Comparison of ENCODE assay signal across 39 cellular contexts in genomic region chrX:135256923-135257322, GRCh38. TPM values are rescaled to one million over a fixed set of nuclear protein-coding genes. Genes with fewer than 3 reads are reported as not detected.
"Had no signal": no experiment of that assay in that cellular context is flagged by ENCODE, and none has a peak within 500 bp of the region (broad histone marks: within the 10 kb centered on the region; RNA-seq: fewer than 3 reads in every experiment).

No MANE protein-coding gene starts in this region.

- H3K4me3 Mint-ChIP-seq: activated B cell treated with CpG ODN at 0.5 μM for 24 hours; activated CD4-positive, alpha-beta memory T cell treated with anti-CD3 and anti-CD28 coated beads for 36 hours; activated CD4-positive, alpha-beta T cell treated with anti-CD3 and anti-CD28 coated beads, Interleukin-2, amount 10 ng/mL, durations not matched to agents 24 days and 14 days; activated CD8-positive, alpha-beta memory T cell treated with anti-CD3 and anti-CD28 coated beads, Interleukin-2, amount 10 ng/mL, durations not matched to agents 7 days and 5 days; activated CD8-positive, alpha-beta T cell treated with anti-CD3 and anti-CD28 coated beads, Interleukin-2, amount 10 ng/mL, durations not matched to agents 7 days and 5 days; activated naive CD4-positive, alpha-beta T cell treated with anti-CD3 and anti-CD28 coated beads, Interleukin-2, amount 10 ng/mL, durations not matched to agents 7 days and 5 days; activated naive CD4-positive, alpha-beta T cell treated with anti-CD3 and anti-CD28 coated beads, Interleukin-2, amount 50 U/mL, for 24 hours; activated naive CD8-positive, alpha-beta T cell; activated naive CD8-positive, alpha-beta T cell treated with anti-CD3 and anti-CD28 coated beads, Interleukin-2, amount 10 ng/mL, durations not matched to agents 7 days and 5 days; activated naive CD8-positive, alpha-beta T cell treated with anti-CD3 and anti-CD28 coated beads, Interleukin-2, amount 50 U/mL, for 24 hours; activated T-cell treated with anti-CD3 and anti-CD28 coated beads, Interleukin-2, amount 50 U/mL, for 24 hours; central memory CD8-positive, alpha-beta T cell; T-helper 1 cell treated with Interleukin-12 subunit alpha and Interleukin-12 subunit beta and Interleukin-4 antibody, amounts not matched to agents 30 μg/mL and 1 μg/mL, for 36 hours; T-helper 2 cell treated with Interferon-gamma antibody and Interleukin-4, amounts not matched to agents 5 μg/mL and 100 μg/mL, for 36 hours had no signal

- H3K27ac Mint-ChIP-seq: activated B cell treated with CpG ODN at 0.5 μM for 24 hours; activated CD4-positive, alpha-beta memory T cell treated with anti-CD3 and anti-CD28 coated beads for 36 hours; activated CD4-positive, alpha-beta T cell treated with anti-CD3 and anti-CD28 coated beads, Interleukin-2, amount 10 ng/mL, durations not matched to agents 24 days and 14 days; activated CD8-positive, alpha-beta memory T cell treated with anti-CD3 and anti-CD28 coated beads, Interleukin-2, amount 10 ng/mL, durations not matched to agents 7 days and 5 days; activated CD8-positive, alpha-beta T cell treated with anti-CD3 and anti-CD28 coated beads, Interleukin-2, amount 10 ng/mL, durations not matched to agents 7 days and 5 days; activated naive CD4-positive, alpha-beta T cell treated with anti-CD3 and anti-CD28 coated beads, Interleukin-2, amount 10 ng/mL, durations not matched to agents 7 days and 5 days; activated naive CD4-positive, alpha-beta T cell treated with anti-CD3 and anti-CD28 coated beads, Interleukin-2, amount 50 U/mL, for 24 hours; activated naive CD8-positive, alpha-beta T cell; activated naive CD8-positive, alpha-beta T cell treated with anti-CD3 and anti-CD28 coated beads, Interleukin-2, amount 10 ng/mL, durations not matched to agents 7 days and 5 days; activated naive CD8-positive, alpha-beta T cell treated with anti-CD3 and anti-CD28 coated beads, Interleukin-2, amount 50 U/mL, for 24 hours; activated T-cell treated with anti-CD3 and anti-CD28 coated beads, Interleukin-2, amount 50 U/mL, for 24 hours; activated T-helper 2 cell treated with anti-CD3 and anti-CD28 coated beads, Interferon-gamma antibody, Interleukin-2, Interleukin-4, amounts not matched to agents 10 μg/mL and 5 μg/mL and 100 μg/mL, durations not matched to agents 14 hours and 24 hours and 36 hours; T-helper 1 cell treated with Interleukin-12 subunit alpha and Interleukin-12 subunit beta and Interleukin-4 antibody, amounts not matched to agents 30 μg/mL and 1 μg/mL, for 36 hours; T-helper 2 cell treated with Interferon-gamma antibody and Interleukin-4, amounts not matched to agents 5 μg/mL and 100 μg/mL, for 36 hours had no signal

- H3K27ac ChIP-seq: body of pancreas, brain microvascular endothelial cell, breast epithelium, VCaP had no signal

- H3K36me3 Mint-ChIP-seq: activated CD4-positive, alpha-beta memory T cell treated with anti-CD3 and anti-CD28 coated beads for 36 hours; activated naive CD4-positive, alpha-beta T cell treated with anti-CD3 and anti-CD28 coated beads, Interleukin-2, amount 10 ng/mL, durations not matched to agents 7 days and 5 days; activated naive CD4-positive, alpha-beta T cell treated with anti-CD3 and anti-CD28 coated beads, Interleukin-2, amount 50 U/mL, for 24 hours; activated naive CD8-positive, alpha-beta T cell; activated naive CD8-positive, alpha-beta T cell treated with anti-CD3 and anti-CD28 coated beads, Interleukin-2, amount 10 ng/mL, durations not matched to agents 7 days and 5 days had no signal

- DNase-seq: activated B cell treated with CpG ODN at 0.5 μM for 24 hours; activated CD4-positive, alpha-beta memory T cell treated with anti-CD3 and anti-CD28 coated beads for 36 hours; activated CD4-positive, alpha-beta T cell treated with anti-CD3 and anti-CD28 coated beads for 4 hours; activated CD4-positive, alpha-beta T cell treated with anti-CD3 and anti-CD28 coated beads, Interleukin-2, amount 10 ng/mL, durations not matched to agents 24 days and 14 days; activated CD4-positive, alpha-beta T cell treated with anti-CD3 and anti-CD28 coated beads, Interleukin-2, amount 50 U/mL, for 1 hour; activated CD4-positive, alpha-beta T cell treated with anti-CD3 and anti-CD28 coated beads, Interleukin-2, amount 50 U/mL, for 4 hours; activated CD4-positive, CD25-positive, alpha-beta regulatory T cell treated with anti-CD3 and anti-CD28 coated beads, Interleukin-2, amount 50 U/mL, for 72 hours; activated CD8-positive, alpha-beta memory T cell treated with anti-CD3 and anti-CD28 coated beads for 24 hours; activated CD8-positive, alpha-beta memory T cell treated with anti-CD3 and anti-CD28 coated beads, Interleukin-2, amount 10 ng/mL, durations not matched to agents 7 days and 5 days; activated CD8-positive, alpha-beta memory T cell treated with anti-CD3 and anti-CD28 coated beads, Interleukin-2, amount 50 U/mL, for 48 hours; activated CD8-positive, alpha-beta T cell treated with anti-CD3 and anti-CD28 coated beads, Interleukin-2, amount 10 ng/mL, durations not matched to agents 7 days and 5 days; activated effector memory CD4-positive, alpha-beta T cell treated with Interleukin-2 at 50 U/mL for 16 hours; activated gamma-delta T cell; activated naive CD4-positive, alpha-beta T cell treated with anti-CD3 and anti-CD28 coated beads, Interleukin-2, amount 10 ng/mL, durations not matched to agents 7 days and 5 days; activated naive CD4-positive, alpha-beta T cell treated with Interleukin-2 at 50 U/mL for 16 hours; activated naive CD8-positive, alpha-beta T cell treated with anti-CD3 and anti-CD28 coated beads, Interleukin-2, amount 10 ng/mL, durations not matched to agents 7 days and 5 days; activated naive CD8-positive, alpha-beta T cell treated with anti-CD3 and anti-CD28 coated beads, Interleukin-2, amount 50 U/mL, for 24 hours; activated T-cell treated with anti-CD3 and anti-CD28 coated beads, Interleukin-2, amount 50 U/mL, for 24 hours; activated T-cell treated with anti-CD3 and anti-CD28 coated beads, Interleukin-2, amount 50 U/mL, for 48 hours; amygdala; anterior cingulate cortex; body of pancreas; brain microvascular endothelial cell; caudate nucleus; cerebellar nuclear complex; T-helper 1 cell; T-helper 2 cell; T-helper 9 cell had no signal

- H3K9me3 ChIP-seq: body of pancreas, breast epithelium had no signal

- H3K4me1 Mint-ChIP-seq: activated B cell treated with CpG ODN at 0.5 μM for 24 hours; activated CD4-positive, alpha-beta T cell treated with anti-CD3 and anti-CD28 coated beads, Interleukin-2, amount 10 ng/mL, durations not matched to agents 24 days and 14 days; activated naive CD4-positive, alpha-beta T cell treated with anti-CD3 and anti-CD28 coated beads, Interleukin-2, amount 10 ng/mL, durations not matched to agents 7 days and 5 days; activated naive CD4-positive, alpha-beta T cell treated with anti-CD3 and anti-CD28 coated beads, Interleukin-2, amount 50 U/mL, for 24 hours; activated naive CD8-positive, alpha-beta T cell treated with anti-CD3 and anti-CD28 coated beads, Interleukin-2, amount 10 ng/mL, durations not matched to agents 7 days and 5 days; activated naive CD8-positive, alpha-beta T cell treated with anti-CD3 and anti-CD28 coated beads, Interleukin-2, amount 50 U/mL, for 24 hours; central memory CD8-positive, alpha-beta T cell had no signal

- H3K9me3 Mint-ChIP-seq: activated B cell treated with CpG ODN at 0.5 μM for 24 hours; activated CD4-positive, alpha-beta memory T cell treated with anti-CD3 and anti-CD28 coated beads for 36 hours; activated naive CD4-positive, alpha-beta T cell treated with anti-CD3 and anti-CD28 coated beads, Interleukin-2, amount 10 ng/mL, durations not matched to agents 7 days and 5 days; activated naive CD4-positive, alpha-beta T cell treated with anti-CD3 and anti-CD28 coated beads, Interleukin-2, amount 50 U/mL, for 24 hours; activated naive CD8-positive, alpha-beta T cell treated with anti-CD3 and anti-CD28 coated beads, Interleukin-2, amount 50 U/mL, for 24 hours; activated T-cell treated with anti-CD3 and anti-CD28 coated beads, Interleukin-2, amount 50 U/mL, for 24 hours had no signal

- H3K27me3 Mint-ChIP-seq: activated naive CD4-positive, alpha-beta T cell treated with anti-CD3 and anti-CD28 coated beads, Interleukin-2, amount 10 ng/mL, durations not matched to agents 7 days and 5 days; activated naive CD4-positive, alpha-beta T cell treated with anti-CD3 and anti-CD28 coated beads, Interleukin-2, amount 50 U/mL, for 24 hours; activated naive CD8-positive, alpha-beta T cell; activated naive CD8-positive, alpha-beta T cell treated with anti-CD3 and anti-CD28 coated beads, Interleukin-2, amount 10 ng/mL, durations not matched to agents 7 days and 5 days; activated naive CD8-positive, alpha-beta T cell treated with anti-CD3 and anti-CD28 coated beads, Interleukin-2, amount 50 U/mL, for 24 hours had no signal

- ATAC-seq: activated CD8-positive, alpha-beta memory T cell treated with anti-CD3 and anti-CD28 coated beads, Interleukin-2, amount 10 ng/mL, durations not matched to agents 7 days and 5 days; activated CD8-positive, alpha-beta T cell treated with anti-CD3 and anti-CD28 coated beads, Interleukin-2, amount 10 ng/mL, durations not matched to agents 7 days and 5 days; activated naive CD8-positive, alpha-beta T cell treated with anti-CD3 and anti-CD28 coated beads, Interleukin-2, amount 50 U/mL, for 24 hours; body of pancreas had no signal

- H3K4me1 ChIP-seq: body of pancreas, breast epithelium had no signal

- H3K4me3 ChIP-seq: body of pancreas, breast epithelium had no signal

- H3K36me3 ChIP-seq: brain microvascular endothelial cell, breast epithelium had no signal

- H3K27me3 ChIP-seq: body of pancreas, brain microvascular endothelial cell, breast epithelium had no signal

RNA-seq across cellular contexts. Expression of gene ETDA, which starts 5.1 kb away (rescaled TPM):
- total RNA-seq: activated B cell treated with CpG ODN at 0.5 μM for 24 hours; activated CD4-positive, alpha-beta memory T cell treated with anti-CD3 and anti-CD28 coated beads for 36 hours; activated CD4-positive, alpha-beta T cell treated with anti-CD3 and anti-CD28 coated beads, Interleukin-2, amount 10 ng/mL, durations not matched to agents 24 days and 14 days; activated CD8-positive, alpha-beta memory T cell treated with anti-CD3 and anti-CD28 coated beads, Interleukin-2, amount 10 ng/mL, durations not matched to agents 7 days and 5 days; activated CD8-positive, alpha-beta T cell treated with anti-CD3 and anti-CD28 coated beads, Interleukin-2, amount 10 ng/mL, durations not matched to agents 7 days and 5 days; activated naive CD8-positive, alpha-beta T cell treated with anti-CD3 and anti-CD28 coated beads, Interleukin-2, amount 10 ng/mL, durations not matched to agents 7 days and 5 days; activated T-helper 2 cell treated with anti-CD3 and anti-CD28 coated beads, Interferon-gamma antibody, Interleukin-2, Interleukin-4, amounts not matched to agents 10 μg/mL and 5 μg/mL and 100 μg/mL, durations not matched to agents 14 hours and 24 hours and 36 hours; astrocyte; body of pancreas; breast epithelium; chondrocyte had no signal
- polyA plus RNA-seq: adipose tissue had no signal

RNA-seq across cellular contexts. Expression of gene ETDC, which starts 52.4 kb away (rescaled TPM):
- total RNA-seq: activated B cell treated with CpG ODN at 0.5 μM for 24 hours; activated CD4-positive, alpha-beta memory T cell treated with anti-CD3 and anti-CD28 coated beads for 36 hours; activated CD4-positive, alpha-beta T cell treated with anti-CD3 and anti-CD28 coated beads, Interleukin-2, amount 10 ng/mL, durations not matched to agents 24 days and 14 days; activated CD8-positive, alpha-beta memory T cell treated with anti-CD3 and anti-CD28 coated beads, Interleukin-2, amount 10 ng/mL, durations not matched to agents 7 days and 5 days; activated CD8-positive, alpha-beta T cell treated with anti-CD3 and anti-CD28 coated beads, Interleukin-2, amount 10 ng/mL, durations not matched to agents 7 days and 5 days; activated naive CD8-positive, alpha-beta T cell treated with anti-CD3 and anti-CD28 coated beads, Interleukin-2, amount 10 ng/mL, durations not matched to agents 7 days and 5 days; activated T-helper 2 cell treated with anti-CD3 and anti-CD28 coated beads, Interferon-gamma antibody, Interleukin-2, Interleukin-4, amounts not matched to agents 10 μg/mL and 5 μg/mL and 100 μg/mL, durations not matched to agents 14 hours and 24 hours and 36 hours; astrocyte; body of pancreas; breast epithelium; chondrocyte had no signal
- polyA plus RNA-seq: adipose tissue had no signal
